1 cellular context compared by ENCODE assay signal in genomic region chr2:37796481-37796880, GRCh38.
TF ChIP-seq lines count a peak whose summit lies in the region.

No MANE protein-coding gene starts in this region.

TF ChIP-seq in IMR-90, 13 proteins besides CTCF, POLR2A, EP300 and RAD21:
- TF ChIP-seq ELK1 (IDR thresholded peaks at IDR 0.05; ENCODE audit: borderline replicate concordance, low read depth, low read length) = no peak
- TF ChIP-seq MAFK (IDR thresholded peaks at IDR 0.05; ENCODE audit: low read depth, low read length) = no peak
- no peak for TF ChIP-seq MXI1 (IDR thresholded peaks at IDR 0.05; ENCODE audit: borderline replicate concordance, low read depth, low read length)
- TF ChIP-seq NFE2L2 (IDR thresholded peaks at IDR 0.05; ENCODE audit: low read depth, low read length) = no peak
- TF ChIP-seq RCOR1 (IDR thresholded peaks at IDR 0.05; ENCODE audit: insufficient replicate concordance, low read length) = no peak
- TF ChIP-seq BHLHE40 (IDR thresholded peaks at IDR 0.05; ENCODE audit: low read depth, low read length) = no peak
- TF ChIP-seq MAZ (IDR thresholded peaks at IDR 0.05; ENCODE audit: borderline replicate concordance, low read depth, low read length) = no peak
- no peak for TF ChIP-seq FOS (IDR thresholded peaks at IDR 0.05; ENCODE audit: low read depth, low read length)
- no peak for TF ChIP-seq CEBPB (IDR thresholded peaks at IDR 0.05; ENCODE audit: low read depth, low read length)
- no peak for TF ChIP-seq USF2 (IDR thresholded peaks at IDR 0.05; ENCODE audit: low read depth, low read length)
- no peak for TF ChIP-seq SMC3 (IDR thresholded peaks at IDR 0.05; ENCODE audit: low read depth, low read length)
- TF ChIP-seq CHD1 (IDR thresholded peaks at IDR 0.05; ENCODE audit: low read depth, low read length) = no peak
- no peak for TF ChIP-seq RFX5 (IDR thresholded peaks at IDR 0.05; ENCODE audit: low read depth, low read length)
